ENCODE assay signal across 9 cellular contexts in the genomic region with DNA sequence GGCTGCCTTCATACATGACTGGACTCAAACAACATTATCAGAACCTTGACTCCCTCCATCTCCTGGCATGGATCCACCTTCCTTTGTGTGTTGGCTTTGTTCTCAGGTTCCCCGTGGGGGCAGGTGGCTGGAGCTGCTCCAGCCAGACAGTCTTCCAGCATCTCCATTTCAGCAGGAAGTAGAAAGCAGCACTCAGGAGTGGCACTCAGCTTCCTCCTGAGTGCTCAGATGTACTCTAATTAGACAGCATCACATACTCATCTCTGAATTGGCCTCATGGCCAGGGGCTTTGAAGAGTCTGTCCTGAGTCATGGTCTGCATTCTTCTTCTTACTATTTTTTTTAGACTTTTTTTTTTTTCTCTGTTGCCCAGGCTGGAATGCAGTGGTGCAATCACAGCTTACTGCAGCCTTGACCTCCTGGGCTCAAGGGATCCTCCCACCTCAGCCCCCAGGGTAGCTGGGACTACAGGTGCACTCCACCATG. TPM values are rescaled to one million over a fixed set of nuclear protein-coding genes. Genes with fewer than 3 reads are reported as not detected.
DNase-seq lines count a peak whose midpoint lies in the region; ATAC-seq and TF ChIP-seq lines count a peak whose summit lies in the region.
"Had no signal": no experiment of that assay in that cellular context is flagged by ENCODE, and none has a peak within 500 bp of the region (broad histone marks: within the 10 kb centered on the region; RNA-seq: fewer than 3 reads in every experiment).

No MANE protein-coding gene starts in this region.

- peak; percentile 43 to 47 for DNase-seq in Caco-2
- DNase-seq in M059J (ENCODE audit: low read depth): peak; percentile 93
- DNase-seq in kidney glomerular epithelial cell (lab: John Stamatoyannopoulos, UW): peak; percentile 99
- DNase-seq in glutamatergic neuron: no peak
- DNase-seq in effector CD8-positive, alpha-beta T cell (lab: John Stamatoyannopoulos, UW): no peak

- H3K36me3 ChIP-seq in Caco-2 (ENCODE audit: control insufficient read depth, insufficient read depth, low read length): no peaks in the 10 kb centered on the region

- POLR2A ChIA-PET in Caco-2 (lab: Charles Lee): no interaction called here

- H3K9me3 ChIP-seq in Caco-2: no peaks in the 10 kb centered on the region

- H3K27me3 ChIP-seq in Caco-2 (replicated peaks; ENCODE audit: control insufficient read depth, insufficient read depth, low read length): no peaks in the 10 kb centered on the region

- H3K4me3 ChIP-seq in Caco-2 (ENCODE audit: low read depth, low read length): no peak overlapping the region

- ATAC-seq in HG02885 (IDR thresholded peaks at IDR 0.05; ENCODE audit: poor library complexity, unreplicated experiment): no peak
- ATAC-seq in HG03159 (IDR thresholded peaks at IDR 0.05; ENCODE audit: unreplicated experiment): no peak

- no TSS peak for BruUV-seq in Caco-2 (replicated peaks; lab: Mats Ljungman, UMichigan)

- H3K27me3 Mint-ChIP-seq in Caco-2 (ENCODE audit: insufficient read depth, unreplicated experiment) (no peaks in the 10 kb centered on the region), glutamatergic neuron (ENCODE audit: unreplicated experiment) (peaks cover 2% of the 10 kb centered on the region)

- H3K9me3 Mint-ChIP-seq in Caco-2 (ENCODE audit: unreplicated experiment) (peaks cover 6% of the 10 kb centered on the region), glutamatergic neuron (ENCODE audit: unreplicated experiment) (no peaks in the 10 kb centered on the region)

- peaks cover 19% of the 10 kb centered on the region; the same call in 1 of the 2 replicates for H3K4me1 ChIP-seq in Caco-2

- no peak overlapping the region for H3K4me3 Mint-ChIP-seq in Caco-2 (ENCODE audit: unreplicated experiment)
- no peak overlapping the region for H3K4me3 Mint-ChIP-seq in glutamatergic neuron (ENCODE audit: unreplicated experiment)

- no peak for TF ChIP-seq CTCF in Caco-2 (IDR thresholded peaks at IDR 0.05; ENCODE audit: insufficient read depth in 1 of 2, low read depth in 1 of 2, low read length in 1 of 2, severe bottlenecking in 1 of 2, unreplicated experiment in 1 of 2)
- TF ChIP-seq CTCF in VCaP (conservative IDR thresholded peaks at IDR 0.05): no peak
- TF ChIP-seq CTCF in glutamatergic neuron (IDR thresholded peaks at IDR 0.05; ENCODE audit: partially characterized antibody, unreplicated experiment): no peak

- H3K27ac Mint-ChIP-seq in Caco-2 (ENCODE audit: unreplicated experiment) (peak overlapping the region; percentile 71), glutamatergic neuron (ENCODE audit: unreplicated experiment) (no peak overlapping the region)

- CTCF ChIA-PET in Caco-2 (lab: Charles Lee): no interaction called here

- H3K4me1 Mint-ChIP-seq in Caco-2 (ENCODE audit: low read depth, unreplicated experiment) (peaks cover 24% of the 10 kb centered on the region), glutamatergic neuron (ENCODE audit: low read depth, unreplicated experiment) (no peaks in the 10 kb centered on the region)

- H3K27ac ChIP-seq in VCaP: peak overlapping the region; percentile 82

- H3K36me3 Mint-ChIP-seq in Caco-2 (ENCODE audit: insufficient read depth, unreplicated experiment): no peaks in the 10 kb centered on the region
- H3K36me3 Mint-ChIP-seq in glutamatergic neuron (ENCODE audit: unreplicated experiment): no peaks in the 10 kb centered on the region

- intact Hi-C loops in Caco-2 (cut with micrococcal nuclease; ENCODE audit: unreplicated experiment): no loop called here

RNA-seq across cellular contexts. Expression of gene OVAAL, which starts 27.9 kb away (rescaled TPM):
- total RNA-seq in Caco-2 (2022): not detected in 2 replicates
- 0.05 and 0.79 TPM in 2 replicates for total RNA-seq in M059J (2014; rRNA removed; shearing (Covaris generic))
- not detected for total RNA-seq in glutamatergic neuron (ENCODE audit: unreplicated experiment)
- total RNA-seq: lower leg skin had no signal

RNA-seq across cellular contexts. Expression of gene XPR1, which starts 45.1 kb away (rescaled TPM):
- total RNA-seq in Caco-2 (2022): 34.4 and 37.1 TPM in 2 replicates
- total RNA-seq in M059J (2014; rRNA removed; shearing (Covaris generic)): 20.4 and 31.9 TPM in 2 replicates
- 62.1 TPM for total RNA-seq in glutamatergic neuron (ENCODE audit: unreplicated experiment)

Comparison
In these comparisons a context has a peak if more than half of its experiments do, and no peak if none do; other contexts are left out.
1. DNase-seq: peak in Caco-2 (2 of 2), M059J (single experiment) and kidney glomerular epithelial cell (single experiment); none in glutamatergic neuron (single experiment) and effector CD8-positive, alpha-beta T cell (single experiment).